11 cellular contexts compared by ENCODE assay signal in the genomic region with DNA sequence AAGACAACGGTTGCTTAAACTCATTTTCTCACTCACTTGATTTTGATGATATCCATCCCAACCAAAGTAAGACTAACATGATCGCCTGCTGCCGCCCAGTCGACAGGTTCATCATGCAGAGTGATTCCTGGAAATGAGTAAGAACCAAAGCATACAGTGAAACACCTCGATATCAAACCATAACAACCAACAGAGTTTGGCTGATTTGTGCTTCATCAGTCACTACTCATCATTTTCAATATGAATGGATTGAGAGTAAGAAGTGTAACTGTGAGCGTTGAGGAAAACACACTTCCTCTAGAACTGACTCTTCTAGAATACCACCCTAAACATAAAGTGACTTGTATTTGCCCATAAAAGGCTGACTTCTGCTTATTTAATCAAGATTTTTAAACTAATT. TPM values are rescaled to one million over a fixed set of nuclear protein-coding genes. Genes with fewer than 3 reads are reported as not detected.
DNase-seq lines count a peak whose midpoint lies in the region; ATAC-seq, FAIRE-seq and TF ChIP-seq lines count a peak whose summit lies in the region.
"Had no signal": no experiment of that assay in that cellular context is flagged by ENCODE, and none has a peak within 500 bp of the region (broad histone marks: within the 10 kb centered on the region; RNA-seq: fewer than 3 reads in every experiment).

No MANE protein-coding gene starts in this region.

- no peak overlapping the region for H3K27ac ChIP-seq in CD4-positive, alpha-beta memory T cell (ENCODE audit: low read depth, low read length)

- in situ Hi-C loops in KBM-7 (cut with MboI; ENCODE audit: low pct_unique_long_range_greater_than_20kb, low sequenced_read_pairs), result no loop called here

- H3K27me3 Mint-ChIP-seq in activated T-helper 2 cell treated with anti-CD3 and anti-CD28 coated beads, Interferon-gamma antibody, Interleukin-2, Interleukin-4, amounts not matched to agents 10 μg/mL and 5 μg/mL and 100 μg/mL, durations not matched to agents 14 hours and 24 hours and 36 hours (ENCODE audit: low read depth), result no peaks in the 10 kb centered on the region
- no peaks in the 10 kb centered on the region for H3K27me3 Mint-ChIP-seq in CD4-positive, alpha-beta memory T cell

- DNase-seq in D721Med (ENCODE audit: insufficient read length, low spot score), result no peak
- peak; percentile 55 for DNase-seq in activated T-helper 2 cell treated with anti-CD3 and anti-CD28 coated beads, Interferon-gamma antibody, Interleukin-2, Interleukin-4, amounts not matched to agents 10 μg/mL and 5 μg/mL and 100 μg/mL, durations not matched to agents 14 hours and 24 hours and 36 hours (ENCODE audit: low spot score)
- DNase-seq in DMS79 (lab: John Stamatoyannopoulos, UW), result no peak
- DNase-seq in CD4-positive, alpha-beta memory T cell, result no peak
- no peak for DNase-seq in KBM-7
- no peak for DNase-seq in A172 (ENCODE audit: low spot score)
- DNase-seq: AML-193, caudate nucleus had no signal

- peaks cover 5% of the 10 kb centered on the region for H3K4me1 ChIP-seq in CD4-positive, alpha-beta memory T cell (ENCODE audit: insufficient read depth, low read length)

- peaks cover 11% of the 10 kb centered on the region for H3K36me3 ChIP-seq in CD4-positive, alpha-beta memory T cell (ENCODE audit: insufficient read depth, low read length)

- POLR2A ChIA-PET in CD4-positive, alpha-beta memory T cell (lab: Charles Lee; ENCODE audit: partially characterized antibody), result no interaction called here

- H3K4me3 Mint-ChIP-seq in activated T-helper 2 cell treated with anti-CD3 and anti-CD28 coated beads, Interferon-gamma antibody, Interleukin-2, Interleukin-4, amounts not matched to agents 10 μg/mL and 5 μg/mL and 100 μg/mL, durations not matched to agents 14 hours and 24 hours and 36 hours (ENCODE audit: low read depth), result peak overlapping the region; percentile 57
- H3K4me3 Mint-ChIP-seq in CD4-positive, alpha-beta memory T cell, result no peak overlapping the region

- H3K27me3 ChIP-seq in CD4-positive, alpha-beta memory T cell (ENCODE audit: insufficient read depth, low read length), result no peaks in the 10 kb centered on the region

- CTCF ChIA-PET in CD4-positive, alpha-beta memory T cell (lab: Charles Lee; ENCODE audit: partially characterized antibody), result no interaction called here

- no peak overlapping the region for H3K4me3 ChIP-seq in CD4-positive, alpha-beta memory T cell (ENCODE audit: low read length in 2 of 2)

- no peaks in the 10 kb centered on the region for H3K9me3 ChIP-seq in CD4-positive, alpha-beta memory T cell (ENCODE audit: control insufficient read depth in 1 of 2, low read length in 2 of 2)

- peaks cover 71% of the 10 kb centered on the region for H3K36me3 Mint-ChIP-seq in activated T-helper 2 cell treated with anti-CD3 and anti-CD28 coated beads, Interferon-gamma antibody, Interleukin-2, Interleukin-4, amounts not matched to agents 10 μg/mL and 5 μg/mL and 100 μg/mL, durations not matched to agents 14 hours and 24 hours and 36 hours (ENCODE audit: low read depth)
- peaks cover 59 to 65% of the 10 kb centered on the region in 2 donors for H3K36me3 Mint-ChIP-seq in CD4-positive, alpha-beta memory T cell

- H3K4me1 Mint-ChIP-seq in activated T-helper 2 cell treated with anti-CD3 and anti-CD28 coated beads, Interferon-gamma antibody, Interleukin-2, Interleukin-4, amounts not matched to agents 10 μg/mL and 5 μg/mL and 100 μg/mL, durations not matched to agents 14 hours and 24 hours and 36 hours (ENCODE audit: low read depth), result peaks cover 52% of the 10 kb centered on the region
- H3K4me1 Mint-ChIP-seq in CD4-positive, alpha-beta memory T cell, result peaks cover 15 to 23% (median 21%) of the 10 kb centered on the region in 4 donors

- ATAC-seq in GM19438 (IDR thresholded peaks at IDR 0.05; ENCODE audit: low read depth, unreplicated experiment), result peak; percentile 83
- ATAC-seq in HG03064 (IDR thresholded peaks at IDR 0.05; ENCODE audit: low read depth, unreplicated experiment), result peak; percentile 89

- peaks cover 36% of the 10 kb centered on the region for H3K9me3 Mint-ChIP-seq in activated T-helper 2 cell treated with anti-CD3 and anti-CD28 coated beads, Interferon-gamma antibody, Interleukin-2, Interleukin-4, amounts not matched to agents 10 μg/mL and 5 μg/mL and 100 μg/mL, durations not matched to agents 14 hours and 24 hours and 36 hours
- no peaks in the 10 kb centered on the region for H3K9me3 Mint-ChIP-seq in CD4-positive, alpha-beta memory T cell

- no peak for TF ChIP-seq CTCF in D721Med (IDR thresholded peaks at IDR 0.05; ENCODE audit: insufficient read depth, missing control alignments)

- intact Hi-C loops in activated T-helper 2 cell treated with anti-CD3 and anti-CD28 coated beads, Interferon-gamma antibody, Interleukin-2, Interleukin-4, amounts not matched to agents 10 μg/mL and 5 μg/mL and 100 μg/mL, durations not matched to agents 14 hours and 24 hours and 36 hours (cut with micrococcal nuclease), result loop anchor here (1.0 to 2.0 kb wide), 6 partner anchors 35 to 690 kb away; a partner anchor contains a TSS
- intact Hi-C loops in CD4-positive, alpha-beta memory T cell (cut with micrococcal nuclease), result no loop called here

- H3K27ac Mint-ChIP-seq in activated T-helper 2 cell treated with anti-CD3 and anti-CD28 coated beads, Interferon-gamma antibody, Interleukin-2, Interleukin-4, amounts not matched to agents 10 μg/mL and 5 μg/mL and 100 μg/mL, durations not matched to agents 14 hours and 24 hours and 36 hours, result peak overlapping the region; percentile 78
- H3K27ac Mint-ChIP-seq in CD4-positive, alpha-beta memory T cell, result peak overlapping the region in 2 of 7 donors; percentile 13 to 22

- peak; percentile 35 for FAIRE-seq in D721Med (lab: Jason Lieb, UNC)
- FAIRE-seq: H1 had no signal

RNA-seq across cellular contexts. Expression of a gene that starts 29.2 kb away (rescaled TPM):
- 1.1 and 1.2 TPM in 2 replicates for total RNA-seq in activated T-helper 2 cell treated with anti-CD3 and anti-CD28 coated beads, Interferon-gamma antibody, Interleukin-2, Interleukin-4, amounts not matched to agents 10 μg/mL and 5 μg/mL and 100 μg/mL, durations not matched to agents 14 hours and 24 hours and 36 hours
- 1 to 10 TPM; 2.2 TPM for total RNA-seq in CD4-positive, alpha-beta memory T cell
- polyA plus RNA-seq in CD4-positive, alpha-beta memory T cell, result not detected
- 0.69 and 0.77 TPM in 2 replicates for total RNA-seq in A172 (2014; rRNA removed; shearing (Covaris generic))
